Comparison of ENCODE assay signal across 30 cellular contexts in genomic region chr3:172980849-172981248, GRCh38.
DNase-seq lines count a peak whose midpoint lies in the region; ATAC-seq, FAIRE-seq and TF ChIP-seq lines count a peak whose summit lies in the region.
"Had no signal": no experiment of that assay in that cellular context is flagged by ENCODE, and none has a peak within 500 bp of the region (broad histone marks: within the 10 kb centered on the region; RNA-seq: fewer than 3 reads in every experiment).

No MANE protein-coding gene starts in this region.

- no peak for TF ChIP-seq CTCF in GM12878 (IDR thresholded peaks at IDR 0.05 in 2 of 3, conservative IDR thresholded peaks at IDR 0.05 in 1 of 3; ENCODE audit: control insufficient read depth in 2 of 3, extremely low read depth in 1 of 3, insufficient read depth in 1 of 3, low read depth in 3 of 3, low read length in 3 of 3)
- no peak for TF ChIP-seq CTCF in neural cell (IDR thresholded peaks at IDR 0.05; ENCODE audit: poor library complexity, severe bottlenecking)

- no peak overlapping the region for H3K27ac Mint-ChIP-seq in activated T-cell treated with anti-CD3 and anti-CD28 coated beads, Interleukin-2, amount 50 U/mL, for 24 hours
- H3K27ac Mint-ChIP-seq: activated CD4-positive, alpha-beta T cell treated with anti-CD3 and anti-CD28 coated beads, Interleukin-2, amount 10 ng/mL, durations not matched to agents 24 days and 14 days; activated naive CD8-positive, alpha-beta T cell treated with anti-CD3 and anti-CD28 coated beads, Interleukin-2, amount 50 U/mL, for 24 hours; nephron; T-helper 2 cell treated with Interferon-gamma antibody and Interleukin-4, amounts not matched to agents 5 μg/mL and 100 μg/mL, for 36 hours had no signal

- H3K9me3 ChIP-seq in GM12878 (replicated peaks; ENCODE audit: control insufficient read depth, insufficient read depth, low read length) (no peaks in the 10 kb centered on the region), neural cell (ENCODE audit: low read length) (no peaks in the 10 kb centered on the region)
- H3K9me3 ChIP-seq: lower lobe of right lung, tibial nerve had no signal

- no peaks in the 10 kb centered on the region for H3K9me3 Mint-ChIP-seq in activated T-cell treated with anti-CD3 and anti-CD28 coated beads, Interleukin-2, amount 50 U/mL, for 24 hours
- H3K9me3 Mint-ChIP-seq: activated CD4-positive, alpha-beta T cell treated with anti-CD3 and anti-CD28 coated beads, Interleukin-2, amount 10 ng/mL, durations not matched to agents 24 days and 14 days; activated naive CD8-positive, alpha-beta T cell treated with anti-CD3 and anti-CD28 coated beads, Interleukin-2, amount 50 U/mL, for 24 hours; nephron; T-helper 2 cell treated with Interferon-gamma antibody and Interleukin-4, amounts not matched to agents 5 μg/mL and 100 μg/mL, for 36 hours had no signal

- no peaks in the 10 kb centered on the region for H4K20me1 ChIP-seq in GM12878 (ENCODE audit: control insufficient read depth, insufficient read depth)
- no peaks in the 10 kb centered on the region for H4K20me1 ChIP-seq in neural cell (ENCODE audit: insufficient read depth)

- H3K9ac ChIP-seq in GM12878 (ENCODE audit: control insufficient read depth, insufficient read depth, low read length) (no peak overlapping the region), neural cell (ENCODE audit: low read length) (no peak overlapping the region)
- H3K9ac ChIP-seq: parathyroid adenoma had no signal

- TF ChIP-seq EP300 in GM12878 (IDR thresholded peaks at IDR 0.05; ENCODE audit: borderline replicate concordance in 1 of 2, control insufficient read depth in 1 of 2, low read depth in 2 of 2, low read length in 2 of 2): no peak
- no peak for TF ChIP-seq EP300 in neural cell (conservative IDR thresholded peaks at IDR 0.05; ENCODE audit: poor library complexity, severe bottlenecking)

- H3K27me3 ChIP-seq in GM12878 (replicated peaks in 1 of 2; ENCODE audit: control insufficient read depth in 2 of 2, insufficient read depth in 2 of 2, low read length in 1 of 2) (no peaks in the 10 kb centered on the region), neural cell (ENCODE audit: insufficient read depth, low read depth, low read length) (no peaks in the 10 kb centered on the region)
- H3K27me3 ChIP-seq: tibial nerve had no signal

- H3K4me1 ChIP-seq in GM12878 (ENCODE audit: control insufficient read depth, insufficient read depth, low read length): no peaks in the 10 kb centered on the region
- H3K4me1 ChIP-seq: lower lobe of right lung, parathyroid adenoma, tibial nerve had no signal

- H3K4me2 ChIP-seq in GM12878 (ENCODE audit: control insufficient read depth, insufficient read depth): no peak overlapping the region
- no peak overlapping the region for H3K4me2 ChIP-seq in neural cell (ENCODE audit: low read length)

- no peak for TF ChIP-seq POLR2A in GM12878 (IDR thresholded peaks at IDR 0.05; ENCODE audit: low read depth, low read length)

- H2AFZ ChIP-seq in GM12878 (ENCODE audit: control insufficient read depth, low read depth, low read length) (no peak overlapping the region), neural cell (ENCODE audit: low read depth, low read length) (no peak overlapping the region)
- H2AFZ ChIP-seq: parathyroid adenoma had no signal

- CTCF ChIA-PET in GM12878 (lab: Yijun Ruan, JAX): no interaction called here

- H3K36me3 Mint-ChIP-seq in activated T-cell treated with anti-CD3 and anti-CD28 coated beads, Interleukin-2, amount 50 U/mL, for 24 hours (ENCODE audit: low read depth): no peaks in the 10 kb centered on the region

- DNase-seq in EL (peak; percentile 8), NCI-H146 (lab: John Stamatoyannopoulos, UW) (peak; percentile 54), GM12878 (ENCODE audit: low read depth, low spot score) (no peak), substantia nigra (lab: John Stamatoyannopoulos, UW) (no peak)
- DNase-seq in activated T-cell treated with anti-CD3 and anti-CD28 coated beads, Interleukin-2, amount 50 U/mL, for 24 hours: no peak
- DNase-seq: activated CD4-positive, alpha-beta T cell treated with anti-CD3 and anti-CD28 coated beads, Interleukin-2, amount 10 ng/mL, durations not matched to agents 24 days and 14 days; activated gamma-delta T cell; activated naive CD8-positive, alpha-beta T cell treated with anti-CD3 and anti-CD28 coated beads, Interleukin-2, amount 50 U/mL, for 24 hours; activated T-cell treated with anti-CD3 and anti-CD28 coated beads, Interleukin-2, amount 50 U/mL, for 1 hour; C1 segment of cervical spinal cord; Calu3; DND-41; foreskin fibroblast; head of caudate nucleus; lower lobe of right lung; NCI-H1092 treated with DMSO at 0.1 percent for 48 hours; NCI-H1930; NCI-H226; OCI-M1; small intestine; stimulated activated CD4-positive, alpha-beta T cell treated with anti-CD3 and anti-CD28 coated beads, Interleukin-1b, Interleukin-23, amount 100 ng/mL, for 48 hours; stimulated activated CD8-positive, alpha-beta memory T cell treated with anti-CD3 and anti-CD28 coated beads, Interleukin-4, amount 100 ng/mL, for 48 hours had no signal

- no TSS peak for BruUV-seq in GM12878 (replicated peaks; lab: Mats Ljungman, UMichigan)

- RAD21 ChIA-PET in GM12878 (lab: Charles Lee; ENCODE audit: unreplicated experiment): no interaction called here

- H3F3A ChIP-seq in neural cell (ENCODE audit: insufficient read depth, low read length, poor library complexity, severe bottlenecking): no peaks in the 10 kb centered on the region

- H3K4me1 Mint-ChIP-seq in activated T-cell treated with anti-CD3 and anti-CD28 coated beads, Interleukin-2, amount 50 U/mL, for 24 hours (ENCODE audit: low read depth): no peaks in the 10 kb centered on the region
- H3K4me1 Mint-ChIP-seq: activated CD4-positive, alpha-beta T cell treated with anti-CD3 and anti-CD28 coated beads, Interleukin-2, amount 10 ng/mL, durations not matched to agents 24 days and 14 days; activated naive CD8-positive, alpha-beta T cell treated with anti-CD3 and anti-CD28 coated beads, Interleukin-2, amount 50 U/mL, for 24 hours; nephron had no signal

- H3K36me3 ChIP-seq in GM12878 (ENCODE audit: control insufficient read depth in 2 of 2, insufficient read depth in 2 of 2, low read length in 1 of 2) (no peaks in the 10 kb centered on the region), neural cell (ENCODE audit: insufficient read depth, low read length) (no peaks in the 10 kb centered on the region)
- H3K36me3 ChIP-seq: lower lobe of right lung, tibial nerve had no signal

- H3K79me2 ChIP-seq in GM12878 (ENCODE audit: control insufficient read depth, insufficient read depth, low read length) (no peaks in the 10 kb centered on the region), neural cell (replicated peaks; ENCODE audit: insufficient read depth, low read length) (no peaks in the 10 kb centered on the region)
- H3K79me2 ChIP-seq: parathyroid adenoma had no signal

- POLR2A ChIA-PET in GM12878 (lab: Charles Lee): no interaction called here

- no peaks in the 10 kb centered on the region for H3K9me2 ChIP-seq in neural cell (ENCODE audit: insufficient read depth, low read length)

- 42% methylated on average over 8 of the region's 8 CpGs for WGBS in GM12878 (ENCODE audit: insufficient coverage, insufficient replicate concordance, low lambda C conversion rate, missing lambda C conversion rate)

- H3K27ac ChIP-seq in GM12878 (ENCODE audit: control insufficient read depth, insufficient read depth) (no peak overlapping the region), neural cell (ENCODE audit: low read length) (no peak overlapping the region), substantia nigra (ENCODE audit: low read depth, low read length, poor library complexity, severe bottlenecking) (no peak overlapping the region)
- H3K27ac ChIP-seq: epithelial cell of prostate, lower lobe of right lung, parathyroid adenoma, tibial nerve, VCaP had no signal

- ATAC-seq in GM12878 (peak; percentile 25; the same call in 1 of the 3 replicates), GM18867 (IDR thresholded peaks at IDR 0.05; ENCODE audit: unreplicated experiment) (no peak)
- ATAC-seq: lower lobe of right lung had no signal

- TF ChIP-seq RAD21 in GM12878 (IDR thresholded peaks at IDR 0.05; ENCODE audit: insufficient read depth, low read depth, low read length) (no peak), neural cell (conservative IDR thresholded peaks at IDR 0.05) (no peak)

- in situ Hi-C loops in GM12878 (cut with MboI): no loop called here

- FAIRE-seq in GM12878 (lab: Jason Lieb, UNC): no peak
- FAIRE-seq: small intestine had no signal

- intact Hi-C loops in GM12878 (cut with micrococcal nuclease; ENCODE audit: unreplicated experiment): loop anchor here (5.0 kb wide), 2 partner anchors 296 to 571 kb away; no protein-coding TSS in a partner anchor

- no peak overlapping the region for H3K4me3 Mint-ChIP-seq in activated T-cell treated with anti-CD3 and anti-CD28 coated beads, Interleukin-2, amount 50 U/mL, for 24 hours
- H3K4me3 Mint-ChIP-seq: activated CD4-positive, alpha-beta T cell treated with anti-CD3 and anti-CD28 coated beads, Interleukin-2, amount 10 ng/mL, durations not matched to agents 24 days and 14 days; activated naive CD8-positive, alpha-beta T cell treated with anti-CD3 and anti-CD28 coated beads, Interleukin-2, amount 50 U/mL, for 24 hours; nephron; T-helper 2 cell treated with Interferon-gamma antibody and Interleukin-4, amounts not matched to agents 5 μg/mL and 100 μg/mL, for 36 hours had no signal

- H3K27me3 Mint-ChIP-seq in activated T-cell treated with anti-CD3 and anti-CD28 coated beads, Interleukin-2, amount 50 U/mL, for 24 hours: no peaks in the 10 kb centered on the region
- H3K27me3 Mint-ChIP-seq: activated CD4-positive, alpha-beta T cell treated with anti-CD3 and anti-CD28 coated beads, Interleukin-2, amount 10 ng/mL, durations not matched to agents 24 days and 14 days; activated naive CD8-positive, alpha-beta T cell treated with anti-CD3 and anti-CD28 coated beads, Interleukin-2, amount 50 U/mL, for 24 hours had no signal

- SMC1A ChIA-PET in GM12878 (lab: Charles Lee; ENCODE audit: uncharacterized antibody, unreplicated experiment): no interaction called here

- H3K4me3 ChIP-seq in GM12878: no peak overlapping the region
- H3K4me3 ChIP-seq in neural cell (ENCODE audit: low read length): no peak overlapping the region
- H3K4me3 ChIP-seq: lower lobe of right lung, tibial nerve had no signal

TF ChIP-seq in neural cell, 6 proteins besides CTCF, POLR2A, EP300 and RAD21 (continues in another document):
- TF ChIP-seq EZH2 (IDR thresholded peaks at IDR 0.05; ENCODE audit: borderline replicate concordance, insufficient read depth, low read length, poor library complexity, severe bottlenecking): no peak

Comparison
In these comparisons a context has a peak if more than half of its experiments do, and no peak if none do; other contexts are left out.
1. DNase-seq: peak in EL (single experiment) and NCI-H146 (single experiment); none in GM12878 (single experiment), activated T-cell treated with anti-CD3 and anti-CD28 coated beads, Interleukin-2, amount 50 U/mL, for 24 hours (single experiment) and substantia nigra (0 of 49).